In the genomic region with DNA sequence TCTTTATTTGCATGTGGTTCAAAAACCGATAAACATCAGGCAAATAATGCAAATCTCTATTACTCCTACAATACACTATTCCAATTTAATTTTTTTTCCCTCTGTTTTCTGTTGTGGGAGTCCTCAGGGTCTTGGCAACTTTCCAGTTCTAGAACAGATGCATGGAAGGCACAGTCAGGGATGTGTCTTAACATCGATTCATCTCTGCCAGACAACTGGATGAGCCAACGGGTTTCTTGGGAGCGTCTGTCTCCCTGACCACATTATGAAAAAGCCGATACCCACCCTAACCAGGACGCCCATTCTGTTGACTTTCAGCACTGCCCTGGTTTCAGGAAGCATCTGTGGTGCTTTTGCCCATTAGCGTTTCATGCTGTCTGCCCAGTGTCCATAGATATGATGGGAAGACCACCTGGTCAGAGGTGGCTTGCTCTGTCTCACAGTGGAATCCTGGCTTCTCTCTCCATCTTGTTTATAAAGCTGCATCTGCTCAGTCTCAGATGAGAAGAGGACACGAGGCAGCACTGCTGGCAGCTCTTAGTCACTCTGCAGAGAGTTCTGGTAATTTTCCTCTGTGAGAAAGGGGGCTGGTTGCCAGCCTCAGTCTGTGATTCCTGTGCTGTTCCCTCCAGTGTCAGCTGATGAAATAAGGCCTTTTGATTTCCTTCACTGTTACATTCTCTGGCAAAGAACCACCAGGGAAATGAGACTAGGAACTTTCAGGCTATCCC, we compare ENCODE assay signal across 9 cellular contexts. TPM values are rescaled to one million over a fixed set of nuclear protein-coding genes. Genes with fewer than 3 reads are reported as not detected.
DNase-seq lines count a peak whose midpoint lies in the region; ATAC-seq lines count a peak whose summit lies in the region.
"Had no signal": no experiment of that assay in that cellular context is flagged by ENCODE, and none has a peak within 500 bp of the region (broad histone marks: within the 10 kb centered on the region; RNA-seq: fewer than 3 reads in every experiment).

No MANE protein-coding gene starts in this region.

- H3K4me1 ChIP-seq in mucosa of stomach (ENCODE audit: control insufficient read depth, insufficient read depth, low read length), result no peaks in the 10 kb centered on the region

- ATAC-seq in esophagus mucosa, result peak; percentile 32
- no peak for ATAC-seq in GM18861 (IDR thresholded peaks at IDR 0.05; ENCODE audit: unreplicated experiment)
- ATAC-seq in activated naive CD8-positive, alpha-beta T cell treated with anti-CD3 and anti-CD28 coated beads, Interleukin-2, amount 50 U/mL, for 24 hours, result no peak

- H3K27ac Mint-ChIP-seq in activated naive CD8-positive, alpha-beta T cell treated with anti-CD3 and anti-CD28 coated beads, Interleukin-2, amount 50 U/mL, for 24 hours, result no peak overlapping the region

- peak overlapping the region; percentile 14 for H3K9ac ChIP-seq in mucosa of stomach (ENCODE audit: low read length)
- H3K9ac ChIP-seq: BLaER1 treated with 17β-estradiol and CSF1 and Interleukin-3, amounts not matched to agents 10 nM and 100 nM had no signal

- H3K27me3 ChIP-seq in mucosa of stomach (ENCODE audit: control insufficient read depth, insufficient read depth, low read length), result no peaks in the 10 kb centered on the region

- H3K36me3 Mint-ChIP-seq in activated naive CD8-positive, alpha-beta T cell treated with anti-CD3 and anti-CD28 coated beads, Interleukin-2, amount 50 U/mL, for 24 hours (ENCODE audit: low read depth), result no peaks in the 10 kb centered on the region

- H3K4me3 ChIP-seq in mucosa of stomach (ENCODE audit: low read length), result no peak overlapping the region
- H3K4me3 ChIP-seq: BLaER1 treated with 17β-estradiol and CSF1 and Interleukin-3, amounts not matched to agents 10 nM and 100 nM had no signal

- no peaks in the 10 kb centered on the region for H3K9me3 ChIP-seq in mucosa of stomach (ENCODE audit: control insufficient read depth, low read length)

- H3K27me3 Mint-ChIP-seq in activated naive CD8-positive, alpha-beta T cell treated with anti-CD3 and anti-CD28 coated beads, Interleukin-2, amount 50 U/mL, for 24 hours, result peaks cover 13% of the 10 kb centered on the region

- H3K9me3 Mint-ChIP-seq in activated naive CD8-positive, alpha-beta T cell treated with anti-CD3 and anti-CD28 coated beads, Interleukin-2, amount 50 U/mL, for 24 hours, result peaks cover 6% of the 10 kb centered on the region

- DNase-seq in NCI-H345 (lab: John Stamatoyannopoulos, UW) (peak; percentile 15), NCI-H345 treated with DMSO at 0.1 percent for 48 hours (lab: John Stamatoyannopoulos, UW; ENCODE audit: unreplicated experiment) (no peak), SKM-1 (lab: John Stamatoyannopoulos, UW; ENCODE audit: unreplicated experiment) (no peak)
- no peak for DNase-seq in stimulated activated naive CD4-positive, alpha-beta T cell (lab: John Stamatoyannopoulos, UW)
- no peak for DNase-seq in activated naive CD8-positive, alpha-beta T cell treated with anti-CD3 and anti-CD28 coated beads, Interleukin-2, amount 50 U/mL, for 24 hours

- H3K36me3 ChIP-seq in mucosa of stomach (ENCODE audit: control insufficient read depth, insufficient read depth, low read length), result no peaks in the 10 kb centered on the region
- H3K36me3 ChIP-seq: BLaER1 treated with 17β-estradiol and CSF1 and Interleukin-3, amounts not matched to agents 10 nM and 100 nM had no signal

- no peaks in the 10 kb centered on the region for H3K4me1 Mint-ChIP-seq in activated naive CD8-positive, alpha-beta T cell treated with anti-CD3 and anti-CD28 coated beads, Interleukin-2, amount 50 U/mL, for 24 hours

- H3K4me3 Mint-ChIP-seq in activated naive CD8-positive, alpha-beta T cell treated with anti-CD3 and anti-CD28 coated beads, Interleukin-2, amount 50 U/mL, for 24 hours, result no peak overlapping the region

RNA-seq across cellular contexts. Expression of a gene that starts 57.9 kb away (rescaled TPM):
- total RNA-seq in esophagus mucosa, result 0.12 TPM
